Comparison of ENCODE assay signal across 8 cellular contexts in genomic region chr4:177051473-177052060, GRCh38.
A peak's percentile ranks its signal among the peaks of the same experiment; 100 is the strongest.
DNase-seq lines count a peak whose midpoint lies in the region; ATAC-seq and TF ChIP-seq lines count a peak whose summit lies in the region.

No MANE protein-coding gene starts in this region.

- DNase-seq in cardiac muscle cell (ENCODE audit: low read depth in 1 of 2, low spot score in 1 of 2) (peak; percentile 42 to 51), cardiac septum (ENCODE audit: low spot score) (no peak), HT1080 (ENCODE audit: low read depth) (peak; percentile 25), left colon (peak in 1 of 2 donors; percentile 6), suprapubic skin (ENCODE audit: low spot score in 2 of 2) (no peak), NCI-H2029 (lab: John Stamatoyannopoulos, UW) (no peak)

- H3K4me3 ChIP-seq in cardiac muscle cell, result no peak overlapping the region
- no peak overlapping the region for H3K4me3 ChIP-seq in suprapubic skin

- no peak for TF ChIP-seq EP300 in suprapubic skin (IDR thresholded peaks at IDR 0.05)

- peaks cover 10% of the 10 kb centered on the region for H3K27me3 ChIP-seq in cardiac muscle cell
- no peaks in the 10 kb centered on the region for H3K27me3 ChIP-seq in suprapubic skin

- peak; percentile 89 for ATAC-seq in GM21717 (IDR thresholded peaks at IDR 0.05; ENCODE audit: unreplicated experiment)
- peak; percentile 50 for ATAC-seq in left colon

- no peaks in the 10 kb centered on the region for H3K4me1 ChIP-seq in cardiac muscle cell (ENCODE audit: low read depth)
- no peaks in the 10 kb centered on the region for H3K4me1 ChIP-seq in suprapubic skin

- H3K9me3 ChIP-seq in cardiac muscle cell (ENCODE audit: low read depth) (no peaks in the 10 kb centered on the region), suprapubic skin (no peaks in the 10 kb centered on the region)

- H3K27ac ChIP-seq in cardiac muscle cell (no peak overlapping the region), VCaP (no peak overlapping the region), suprapubic skin (no peak overlapping the region)

- no peaks in the 10 kb centered on the region for H3K36me3 ChIP-seq in cardiac muscle cell
- no peaks in the 10 kb centered on the region for H3K36me3 ChIP-seq in suprapubic skin

- WGBS in suprapubic skin, result 65% methylated on average over 7 of the region's 7 CpGs

- TF ChIP-seq POLR2A in suprapubic skin (IDR thresholded peaks at IDR 0.05), result no peak

- intact Hi-C loops in cardiac septum (cut with DNase I), result no loop called here
- intact Hi-C loops in left colon (cut with DNase I, micrococcal nuclease), result loop anchor here in 1 of 2 donors (10.0 kb wide), 1 partner anchor 677 kb away; no protein-coding TSS in a partner anchor

- TF ChIP-seq CTCF in cardiac muscle cell (IDR thresholded peaks at IDR 0.05; ENCODE audit: low read depth, low read length) (peak; percentile 55), VCaP (conservative IDR thresholded peaks at IDR 0.05) (peak; percentile 42; the same call in 1 of the 2 replicates), suprapubic skin (IDR thresholded peaks at IDR 0.05) (no peak)

Comparison
In these comparisons a context has a peak if more than half of its experiments do, and no peak if none do; other contexts are left out.
1. DNase-seq: peak in cardiac muscle cell (2 of 2) and HT1080 (single experiment); none in cardiac septum (single experiment), suprapubic skin (0 of 2) and NCI-H2029 (single experiment).
2. CTCF ChIP-seq: peak in cardiac muscle cell (single experiment) and VCaP (single experiment); none in suprapubic skin (0 of 2).